ENCODE assay signal across 10 cellular contexts in genomic region chr2:118222643-118223486, GRCh38.
DNase-seq lines count a peak whose midpoint lies in the region; ATAC-seq and TF ChIP-seq lines count a peak whose summit lies in the region.
"Had no signal": no experiment of that assay in that cellular context is flagged by ENCODE, and none has a peak within 500 bp of the region (broad histone marks: within the 10 kb centered on the region; RNA-seq: fewer than 3 reads in every experiment).

No MANE protein-coding gene starts in this region.

- CTCF ChIA-PET in activated naive CD4-positive, alpha-beta T cell treated with anti-CD3 and anti-CD28 coated beads for 36 hours (lab: Charles Lee) = interaction anchor here (0.7 to 3.9 kb wide), 9 partner anchors 8 to 633 kb away, joined by 3 to 24 read pairs (median 3); no protein-coding TSS in a partner anchor
- CTCF ChIA-PET in activated B cell treated with CpG ODN at 0.5 μM for 24 hours (lab: Charles Lee) = interaction anchor here (0.9 to 4.7 kb wide), 10 partner anchors 8 to 964 kb away, joined by 3 to 41 read pairs (median 4); no protein-coding TSS in a partner anchor

- TF ChIP-seq CTCF in activated B cell treated with CpG ODN at 0.5 μM for 24 hours (IDR thresholded peaks at IDR 0.05) = no peak
- no peak for TF ChIP-seq CTCF in suprapubic skin (IDR thresholded peaks at IDR 0.05)
- no peak for TF ChIP-seq CTCF in ovary (IDR thresholded peaks at IDR 0.05)

- TF ChIP-seq POLR2A in suprapubic skin (IDR thresholded peaks at IDR 0.05) = no peak
- TF ChIP-seq POLR2A in ovary (IDR thresholded peaks at IDR 0.05) = no peak

- H3K27me3 Mint-ChIP-seq in activated naive CD4-positive, alpha-beta T cell treated with anti-CD3 and anti-CD28 coated beads for 36 hours (ENCODE audit: low read depth) = peaks cover 55% of the 10 kb centered on the region
- H3K27me3 Mint-ChIP-seq in activated B cell treated with CpG ODN at 0.5 μM for 24 hours = peaks cover 44% of the 10 kb centered on the region

- H3K27me3 ChIP-seq in suprapubic skin (peaks cover 54% of the 10 kb centered on the region), ovary (no peaks in the 10 kb centered on the region)

- no peak for DNase-seq in activated naive CD4-positive, alpha-beta T cell treated with anti-CD3 and anti-CD28 coated beads for 36 hours
- no peak for DNase-seq in activated naive CD4-positive, alpha-beta T cell (lab: John Stamatoyannopoulos, UW)
- DNase-seq in activated B cell treated with CpG ODN at 0.5 μM for 24 hours (no peak), left kidney (ENCODE audit: low read depth, low spot score) (peak; percentile 10), suprapubic skin (ENCODE audit: low spot score in 2 of 2) (no peak), head of caudate nucleus (no peak), AG08396 (ENCODE audit: low spot score) (no peak), ovary (no peak)
- DNase-seq: aorta had no signal

- intact Hi-C loops in activated naive CD4-positive, alpha-beta T cell treated with anti-CD3 and anti-CD28 coated beads for 36 hours (cut with micrococcal nuclease) = loop anchor here (1.0 to 5.0 kb wide), 7 partner anchors 38 to 951 kb away; no protein-coding TSS in a partner anchor
- intact Hi-C loops in activated B cell treated with CpG ODN at 0.5 μM for 24 hours (cut with micrococcal nuclease) = loop anchor here (1.0 to 10.0 kb wide), 8 partner anchors 408 to 1454 kb away; partner anchors contain the start of genes C2orf76, DBI, DDX18 and TMEM177
- intact Hi-C loops in head of caudate nucleus (cut with DNase I) = loop anchor here (5.0 kb wide), 1 partner anchor 634 kb away; no protein-coding TSS in a partner anchor
- intact Hi-C loops in ovary (cut with DNase I) = loop anchor here (5.0 to 10.0 kb wide), 3 partner anchors 629 to 634 kb away; no protein-coding TSS in a partner anchor

- 38% methylated on average over 9 of the region's 9 CpGs for WGBS in suprapubic skin
- 12 to 17% (median 15%) methylated on average over 9 of the region's 9 CpGs for WGBS in ovary, 3 donors

- no peak for TF ChIP-seq EP300 in suprapubic skin (IDR thresholded peaks at IDR 0.05)
- TF ChIP-seq EP300 in ovary (IDR thresholded peaks at IDR 0.05) = no peak

- H3K4me1 Mint-ChIP-seq in activated naive CD4-positive, alpha-beta T cell treated with anti-CD3 and anti-CD28 coated beads for 36 hours (ENCODE audit: low read depth) = peaks cover 12% of the 10 kb centered on the region
- peaks cover 30% of the 10 kb centered on the region for H3K4me1 Mint-ChIP-seq in activated B cell treated with CpG ODN at 0.5 μM for 24 hours

- H3K36me3 ChIP-seq in suprapubic skin = no peaks in the 10 kb centered on the region
- no peaks in the 10 kb centered on the region for H3K36me3 ChIP-seq in ovary
- H3K36me3 ChIP-seq: right atrium auricular region had no signal

- ATAC-seq in activated B cell treated with CpG ODN at 0.5 μM for 24 hours (ENCODE audit: low read depth) = no peak

- H3K36me3 Mint-ChIP-seq in activated naive CD4-positive, alpha-beta T cell treated with anti-CD3 and anti-CD28 coated beads for 36 hours (ENCODE audit: low read depth) = no peaks in the 10 kb centered on the region
- H3K36me3 Mint-ChIP-seq in activated B cell treated with CpG ODN at 0.5 μM for 24 hours (ENCODE audit: low read depth) = no peaks in the 10 kb centered on the region

- H3K4me1 ChIP-seq in suprapubic skin (peaks cover 31% of the 10 kb centered on the region), ovary (ENCODE audit: insufficient read depth) (no peaks in the 10 kb centered on the region)

- H3K27ac ChIP-seq in suprapubic skin (peak overlapping the region; percentile 75), ovary (no peak overlapping the region)
- H3K27ac ChIP-seq: right atrium auricular region had no signal

- POLR2A ChIA-PET in activated B cell treated with CpG ODN at 0.5 μM for 24 hours (lab: Charles Lee) = interaction anchor here (0.9 to 2.0 kb wide), 5 partner anchors 37 to 1144 kb away, joined by 3 to 13 read pairs (median 6); partner anchors contain the start of genes DBI and INSIG2

- H3K9me3 Mint-ChIP-seq in activated naive CD4-positive, alpha-beta T cell treated with anti-CD3 and anti-CD28 coated beads for 36 hours = no peaks in the 10 kb centered on the region
- no peaks in the 10 kb centered on the region for H3K9me3 Mint-ChIP-seq in activated B cell treated with CpG ODN at 0.5 μM for 24 hours

- H3K4me3 ChIP-seq in suprapubic skin = peak overlapping the region; percentile 52
- no peak overlapping the region for H3K4me3 ChIP-seq in ovary

- H3K4me3 Mint-ChIP-seq in activated naive CD4-positive, alpha-beta T cell treated with anti-CD3 and anti-CD28 coated beads for 36 hours = peak overlapping the region; percentile 78
- H3K4me3 Mint-ChIP-seq in activated B cell treated with CpG ODN at 0.5 μM for 24 hours = peak overlapping the region; percentile 91

- no peak overlapping the region for H3K27ac Mint-ChIP-seq in activated naive CD4-positive, alpha-beta T cell treated with anti-CD3 and anti-CD28 coated beads for 36 hours
- H3K27ac Mint-ChIP-seq in activated B cell treated with CpG ODN at 0.5 μM for 24 hours = peak overlapping the region; percentile 86

- no peaks in the 10 kb centered on the region for H3K9me3 ChIP-seq in suprapubic skin
- H3K9me3 ChIP-seq in ovary = no peaks in the 10 kb centered on the region
- H3K9me3 ChIP-seq: right atrium auricular region had no signal
